ENCODE assay signal across 1 cellular context in the genomic region with DNA sequence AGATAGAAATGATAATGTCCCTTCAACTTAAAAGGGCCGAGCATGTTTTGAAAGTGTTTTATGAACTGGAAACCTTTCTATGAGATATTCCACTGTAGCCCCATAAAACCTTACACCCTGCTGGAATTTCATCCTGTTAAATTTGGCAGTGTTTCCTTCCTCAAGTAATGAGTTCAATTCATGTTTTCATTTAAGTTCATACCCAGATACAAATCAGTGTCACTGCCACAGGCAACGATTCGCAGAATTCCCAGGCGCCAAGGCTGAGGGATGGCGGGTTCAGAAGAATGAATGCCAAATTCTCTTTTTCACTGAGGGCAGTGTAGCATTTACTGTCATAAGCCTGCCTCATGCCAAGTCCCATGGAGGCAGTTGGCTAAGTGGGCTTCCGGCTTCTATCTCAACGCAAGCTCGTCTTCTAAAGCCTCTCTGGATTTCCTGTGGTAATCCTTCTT.
TF ChIP-seq lines count a peak whose summit lies in the region.

No MANE protein-coding gene starts in this region.

TF ChIP-seq in SK-N-SH treated with all-trans-retinoic acid at 6 μM for 48 hours, 23 proteins besides CTCF, POLR2A, EP300 and RAD21 (continued from another document):
- no peak for TF ChIP-seq ZNF565 (CRISPR knock-in tag; conservative IDR thresholded peaks at IDR 0.05; ENCODE audit: low read depth)
- TF ChIP-seq, protein P1, sequence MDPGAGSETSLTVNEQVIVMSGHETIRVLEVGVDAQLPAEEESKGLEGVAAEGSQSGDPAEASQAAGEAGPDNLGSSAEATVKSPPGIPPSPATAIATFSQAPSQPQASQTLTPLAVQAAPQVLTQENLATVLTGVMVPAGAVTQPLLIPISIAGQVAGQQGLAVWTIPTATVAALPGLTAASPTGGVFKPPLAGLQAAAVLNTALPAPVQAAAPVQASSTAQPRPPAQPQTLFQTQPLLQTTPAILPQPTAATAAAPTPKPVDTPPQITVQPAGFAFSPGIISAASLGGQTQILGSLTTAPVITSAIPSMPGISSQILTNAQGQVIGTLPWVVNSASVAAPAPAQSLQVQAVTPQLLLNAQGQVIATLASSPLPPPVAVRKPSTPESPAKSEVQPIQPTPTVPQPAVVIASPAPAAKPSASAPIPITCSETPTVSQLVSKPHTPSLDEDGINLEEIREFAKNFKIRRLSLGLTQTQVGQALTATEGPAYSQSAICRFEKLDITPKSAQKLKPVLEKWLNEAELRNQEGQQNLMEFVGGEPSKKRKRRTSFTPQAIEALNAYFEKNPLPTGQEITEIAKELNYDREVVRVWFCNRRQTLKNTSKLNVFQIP (CRISPR knock-in tag; IDR thresholded peaks at IDR 0.05; ENCODE audit: borderline replicate concordance, low read depth) = no peak
- TF ChIP-seq TCF4 (CRISPR knock-in tag; IDR thresholded peaks at IDR 0.05; ENCODE audit: borderline replicate concordance) = no peak
- TF ChIP-seq, protein P2, sequence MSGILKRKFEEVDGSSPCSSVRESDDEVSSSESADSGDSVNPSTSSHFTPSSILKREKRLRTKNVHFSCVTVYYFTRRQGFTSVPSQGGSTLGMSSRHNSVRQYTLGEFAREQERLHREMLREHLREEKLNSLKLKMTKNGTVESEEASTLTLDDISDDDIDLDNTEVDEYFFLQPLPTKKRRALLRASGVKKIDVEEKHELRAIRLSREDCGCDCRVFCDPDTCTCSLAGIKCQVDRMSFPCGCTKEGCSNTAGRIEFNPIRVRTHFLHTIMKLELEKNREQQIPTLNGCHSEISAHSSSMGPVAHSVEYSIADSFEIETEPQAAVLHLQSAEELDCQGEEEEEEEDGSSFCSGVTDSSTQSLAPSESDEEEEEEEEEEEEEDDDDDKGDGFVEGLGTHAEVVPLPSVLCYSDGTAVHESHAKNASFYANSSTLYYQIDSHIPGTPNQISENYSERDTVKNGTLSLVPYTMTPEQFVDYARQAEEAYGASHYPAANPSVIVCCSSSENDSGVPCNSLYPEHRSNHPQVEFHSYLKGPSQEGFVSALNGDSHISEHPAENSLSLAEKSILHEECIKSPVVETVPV (CRISPR knock-in tag; IDR thresholded peaks at IDR 0.05) = no peak
- no peak for TF ChIP-seq PPARA (CRISPR knock-in tag; IDR thresholded peaks at IDR 0.05; ENCODE audit: borderline replicate concordance)
- TF ChIP-seq GLIS3 (CRISPR knock-in tag; IDR thresholded peaks at IDR 0.05) = no peak
- TF ChIP-seq, protein P3, sequence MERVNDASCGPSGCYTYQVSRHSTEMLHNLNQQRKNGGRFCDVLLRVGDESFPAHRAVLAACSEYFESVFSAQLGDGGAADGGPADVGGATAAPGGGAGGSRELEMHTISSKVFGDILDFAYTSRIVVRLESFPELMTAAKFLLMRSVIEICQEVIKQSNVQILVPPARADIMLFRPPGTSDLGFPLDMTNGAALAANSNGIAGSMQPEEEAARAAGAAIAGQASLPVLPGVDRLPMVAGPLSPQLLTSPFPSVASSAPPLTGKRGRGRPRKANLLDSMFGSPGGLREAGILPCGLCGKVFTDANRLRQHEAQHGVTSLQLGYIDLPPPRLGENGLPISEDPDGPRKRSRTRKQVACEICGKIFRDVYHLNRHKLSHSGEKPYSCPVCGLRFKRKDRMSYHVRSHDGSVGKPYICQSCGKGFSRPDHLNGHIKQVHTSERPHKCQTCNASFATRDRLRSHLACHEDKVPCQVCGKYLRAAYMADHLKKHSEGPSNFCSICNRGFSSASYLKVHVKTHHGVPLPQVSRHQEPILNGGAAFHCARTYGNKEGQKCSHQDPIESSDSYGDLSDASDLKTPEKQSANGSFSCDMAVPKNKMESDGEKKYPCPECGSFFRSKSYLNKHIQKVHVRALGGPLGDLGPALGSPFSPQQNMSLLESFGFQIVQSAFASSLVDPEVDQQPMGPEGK (CRISPR knock-in tag; IDR thresholded peaks at IDR 0.05; ENCODE audit: borderline replicate concordance) = no peak
- TF ChIP-seq, protein P4, sequence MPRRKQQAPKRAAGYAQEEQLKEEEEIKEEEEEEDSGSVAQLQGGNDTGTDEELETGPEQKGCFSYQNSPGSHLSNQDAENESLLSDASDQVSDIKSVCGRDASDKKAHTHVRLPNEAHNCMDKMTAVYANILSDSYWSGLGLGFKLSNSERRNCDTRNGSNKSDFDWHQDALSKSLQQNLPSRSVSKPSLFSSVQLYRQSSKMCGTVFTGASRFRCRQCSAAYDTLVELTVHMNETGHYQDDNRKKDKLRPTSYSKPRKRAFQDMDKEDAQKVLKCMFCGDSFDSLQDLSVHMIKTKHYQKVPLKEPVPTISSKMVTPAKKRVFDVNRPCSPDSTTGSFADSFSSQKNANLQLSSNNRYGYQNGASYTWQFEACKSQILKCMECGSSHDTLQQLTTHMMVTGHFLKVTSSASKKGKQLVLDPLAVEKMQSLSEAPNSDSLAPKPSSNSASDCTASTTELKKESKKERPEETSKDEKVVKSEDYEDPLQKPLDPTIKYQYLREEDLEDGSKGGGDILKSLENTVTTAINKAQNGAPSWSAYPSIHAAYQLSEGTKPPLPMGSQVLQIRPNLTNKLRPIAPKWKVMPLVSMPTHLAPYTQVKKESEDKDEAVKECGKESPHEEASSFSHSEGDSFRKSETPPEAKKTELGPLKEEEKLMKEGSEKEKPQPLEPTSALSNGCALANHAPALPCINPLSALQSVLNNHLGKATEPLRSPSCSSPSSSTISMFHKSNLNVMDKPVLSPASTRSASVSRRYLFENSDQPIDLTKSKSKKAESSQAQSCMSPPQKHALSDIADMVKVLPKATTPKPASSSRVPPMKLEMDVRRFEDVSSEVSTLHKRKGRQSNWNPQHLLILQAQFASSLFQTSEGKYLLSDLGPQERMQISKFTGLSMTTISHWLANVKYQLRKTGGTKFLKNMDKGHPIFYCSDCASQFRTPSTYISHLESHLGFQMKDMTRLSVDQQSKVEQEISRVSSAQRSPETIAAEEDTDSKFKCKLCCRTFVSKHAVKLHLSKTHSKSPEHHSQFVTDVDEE (CRISPR knock-in tag; IDR thresholded peaks at IDR 0.05) = no peak
- TF ChIP-seq BACH2 (CRISPR knock-in tag; IDR thresholded peaks at IDR 0.05; ENCODE audit: borderline replicate concordance) = no peak
